17 cellular contexts compared by ENCODE assay signal in genomic region chr17:57143341-57143740, GRCh38. TPM values are rescaled to one million over a fixed set of nuclear protein-coding genes. Genes with fewer than 3 reads are reported as not detected.
A peak's percentile ranks its signal among the peaks of the same experiment; 100 is the strongest.
DNase-seq lines count a peak whose midpoint lies in the region; TF ChIP-seq lines count a peak whose summit lies in the region.
"Had no signal": no experiment of that assay in that cellular context is flagged by ENCODE, and none has a peak within 500 bp of the region (broad histone marks: within the 10 kb centered on the region; RNA-seq: fewer than 3 reads in every experiment).

No MANE protein-coding gene starts in this region.

- no peaks in the 10 kb centered on the region for H3K27me3 Mint-ChIP-seq in neural crest cell (ENCODE audit: low read depth)

- H3K4me3 ChIP-seq in ACC112 (ENCODE audit: low read depth, low read length) (no peak overlapping the region), choroid plexus epithelial cell (ENCODE audit: low read depth, low read length) (no peak overlapping the region)
- H3K4me3 ChIP-seq: SK-N-MC had no signal

- H3K27ac ChIP-seq in ACC112 (ENCODE audit: low read depth, low read length): no peak overlapping the region
- H3K27ac ChIP-seq: KMS-11, SK-N-MC had no signal

- H3K4me3 Mint-ChIP-seq in neural crest cell: no peak overlapping the region
- H3K4me3 Mint-ChIP-seq: CD8-positive, alpha-beta memory T cell had no signal

- peaks cover 8% of the 10 kb centered on the region for H3K4me1 ChIP-seq in ACC112 (ENCODE audit: control insufficient read depth, insufficient read depth, low read length, unreplicated experiment)

- H3K79me2 ChIP-seq in ACC112 (ENCODE audit: control insufficient read depth, insufficient read depth, low read length, unreplicated experiment): no peaks in the 10 kb centered on the region

- peaks cover 28% of the 10 kb centered on the region for H3K4me1 Mint-ChIP-seq in neural crest cell
- H3K4me1 Mint-ChIP-seq: CD8-positive, alpha-beta memory T cell had no signal

- DNase-seq in OCI-M1 (lab: John Stamatoyannopoulos, UW): peak; percentile 9
- DNase-seq in choroid plexus epithelial cell (ENCODE audit: low read depth): peak; percentile 13
- DNase-seq in neural crest cell (ENCODE audit: low read depth, low spot score): no peak
- no peak for DNase-seq in DMS53 (lab: John Stamatoyannopoulos, UW)
- DNase-seq in NOMO-1 (lab: John Stamatoyannopoulos, UW; ENCODE audit: unreplicated experiment in 2 of 2): no peak
- DNase-seq in stimulated activated naive CD4-positive, alpha-beta T cell treated with Interleukin-2 at 50 U/mL for 16 hours (lab: John Stamatoyannopoulos, UW): no peak
- DNase-seq: CD8-positive, alpha-beta memory T cell; GOT3; NCI-H1436; NCI-H1930; NCI-H345; NCI-H526 treated with DMSO at 0.1 percent for 48 hours; NK-92 treated with Interleukin-12 subunit alpha and Interleukin-12 subunit beta, amount 100 ng/mL, for 24 hours; Right ventricle myocardium superior had no signal

- H2AFZ ChIP-seq in ACC112 (ENCODE audit: low read length, unreplicated experiment): peak overlapping the region; percentile 78

- no peaks in the 10 kb centered on the region for H3K36me3 ChIP-seq in ACC112 (ENCODE audit: insufficient read depth, low read length)

- no peaks in the 10 kb centered on the region for H3K36me3 Mint-ChIP-seq in neural crest cell (ENCODE audit: low read depth)
- H3K36me3 Mint-ChIP-seq: CD8-positive, alpha-beta memory T cell had no signal

- no peaks in the 10 kb centered on the region for H3K27me3 ChIP-seq in ACC112 (ENCODE audit: insufficient read depth, low read length)

- H3K27ac Mint-ChIP-seq in neural crest cell (ENCODE audit: unreplicated experiment): peak overlapping the region; percentile 38

- no peak for TF ChIP-seq CTCF in choroid plexus epithelial cell (conservative IDR thresholded peaks at IDR 0.05; ENCODE audit: low read depth, low read length)
- no peak for TF ChIP-seq CTCF in neural crest cell (conservative IDR thresholded peaks at IDR 0.05)

- H3K9me3 Mint-ChIP-seq in neural crest cell: no peaks in the 10 kb centered on the region
- H3K9me3 Mint-ChIP-seq: CD8-positive, alpha-beta memory T cell had no signal

RNA-seq across cellular contexts. Expression of gene AKAP1, which starts 58.3 kb away (rescaled TPM):
- 21.5 and 23.4 TPM in 2 replicates for total RNA-seq in neural crest cell

Comparison
In these comparisons a context has a peak if more than half of its experiments do, and no peak if none do; other contexts are left out.
1. DNase-seq: peak in OCI-M1 (single experiment) and choroid plexus epithelial cell (single experiment); none in neural crest cell (single experiment), DMS53 (single experiment), NOMO-1 (0 of 2) and stimulated activated naive CD4-positive, alpha-beta T cell treated with Interleukin-2 at 50 U/mL for 16 hours (single experiment).